In genomic region chr5:133854554-133854953, GRCh38 we compare ENCODE assay signal across 14 cellular contexts.
A peak's percentile ranks its signal among the peaks of the same experiment; 100 is the strongest.
DNase-seq lines count a peak whose midpoint lies in the region; ATAC-seq and TF ChIP-seq lines count a peak whose summit lies in the region.
"Had no signal": no experiment of that assay in that cellular context is flagged by ENCODE, and none has a peak within 500 bp of the region (broad histone marks: within the 10 kb centered on the region; RNA-seq: fewer than 3 reads in every experiment).

No MANE protein-coding gene starts in this region.

- TF ChIP-seq CTCF in IMR-90 (conservative IDR thresholded peaks at IDR 0.05; ENCODE audit: low read depth, low read length), result no peak
- TF ChIP-seq CTCF in glutamatergic neuron (IDR thresholded peaks at IDR 0.05; ENCODE audit: partially characterized antibody, unreplicated experiment), result no peak
- TF ChIP-seq CTCF in Calu3 (IDR thresholded peaks at IDR 0.05; ENCODE audit: unreplicated experiment), result no peak
- no peak for TF ChIP-seq CTCF in mammary epithelial cell (conservative IDR thresholded peaks at IDR 0.05 in 1 of 2, IDR thresholded peaks at IDR 0.05 in 1 of 2; ENCODE audit: extremely low read depth in 1 of 2, insufficient read depth in 1 of 2, low read depth in 1 of 2, low read length in 2 of 2)

- in situ Hi-C loops in IMR-90 (cut with MboI; ENCODE audit: low sequenced_read_pairs), result no loop called here
- in situ Hi-C loops in mammary epithelial cell (cut with MboI; ENCODE audit: low sequenced_read_pairs in 2 of 2), result loop anchor here in 1 of 2 donors (25.0 kb wide), 1 partner anchor 742 kb away; no protein-coding TSS in a partner anchor

- H3K18ac ChIP-seq in IMR-90 (ENCODE audit: low read depth, low read length), result no peak overlapping the region

- H3K9ac ChIP-seq in IMR-90 (ENCODE audit: low read depth, low read length) (no peak overlapping the region), mammary epithelial cell (ENCODE audit: insufficient read depth, low read length) (no peak overlapping the region)

- H3K4me3 Mint-ChIP-seq in activated CD8-positive, alpha-beta memory T cell treated with anti-CD3 and anti-CD28 coated beads, Interleukin-2, amount 10 ng/mL, durations not matched to agents 7 days and 5 days, result no peak overlapping the region
- H3K4me3 Mint-ChIP-seq in glutamatergic neuron (ENCODE audit: unreplicated experiment) (no peak overlapping the region), Calu3 (ENCODE audit: low read depth, unreplicated experiment) (no peak overlapping the region)
- H3K4me3 Mint-ChIP-seq: CD4-positive, CD25-positive, alpha-beta regulatory T cell; GM23338 had no signal

- H3K27ac Mint-ChIP-seq in activated CD8-positive, alpha-beta memory T cell treated with anti-CD3 and anti-CD28 coated beads, Interleukin-2, amount 10 ng/mL, durations not matched to agents 7 days and 5 days, result no peak overlapping the region
- H3K27ac Mint-ChIP-seq in glutamatergic neuron (ENCODE audit: unreplicated experiment) (peak overlapping the region; percentile 89), Calu3 (ENCODE audit: unreplicated experiment) (no peak overlapping the region)
- H3K27ac Mint-ChIP-seq: CD4-positive, CD25-positive, alpha-beta regulatory T cell; GM23338 had no signal

- peaks cover 4% of the 10 kb centered on the region for H3K4me1 Mint-ChIP-seq in activated CD8-positive, alpha-beta memory T cell treated with anti-CD3 and anti-CD28 coated beads, Interleukin-2, amount 10 ng/mL, durations not matched to agents 7 days and 5 days
- peaks cover 13% of the 10 kb centered on the region for H3K4me1 Mint-ChIP-seq in glutamatergic neuron (ENCODE audit: low read depth, unreplicated experiment)
- H3K4me1 Mint-ChIP-seq in Calu3 (ENCODE audit: low read depth, unreplicated experiment), result no peaks in the 10 kb centered on the region
- H3K4me1 Mint-ChIP-seq: CD4-positive, CD25-positive, alpha-beta regulatory T cell had no signal

- dilution Hi-C loops in IMR-90 (cut with HindIII; ENCODE audit: low sequenced_read_pairs, unreplicated experiment), result no loop called here
- dilution Hi-C loops in mammary epithelial cell (cut with HindIII; ENCODE audit: low sequenced_read_pairs), result no loop called here

- no peak overlapping the region for H3K4ac ChIP-seq in IMR-90 (ENCODE audit: low read depth, low read length)

- no peak overlapping the region for H2BK120ac ChIP-seq in IMR-90 (ENCODE audit: low read depth, low read length)

- H3K56ac ChIP-seq in IMR-90 (ENCODE audit: extremely low read depth, insufficient read depth, low read length), result no peak overlapping the region

- no peaks in the 10 kb centered on the region for H3K36me3 ChIP-seq in IMR-90 (ENCODE audit: control insufficient read depth, insufficient read depth, low read length)
- H3K36me3 ChIP-seq in mammary epithelial cell (ENCODE audit: insufficient read depth, low read length), result no peaks in the 10 kb centered on the region

- H3K9me3 Mint-ChIP-seq in activated CD8-positive, alpha-beta memory T cell treated with anti-CD3 and anti-CD28 coated beads, Interleukin-2, amount 10 ng/mL, durations not matched to agents 7 days and 5 days (ENCODE audit: low read depth), result no peaks in the 10 kb centered on the region
- H3K9me3 Mint-ChIP-seq in glutamatergic neuron (ENCODE audit: unreplicated experiment) (peaks cover 21% of the 10 kb centered on the region), Calu3 (ENCODE audit: low read depth, unreplicated experiment) (no peaks in the 10 kb centered on the region)

- DNase-seq in activated CD8-positive, alpha-beta memory T cell treated with anti-CD3 and anti-CD28 coated beads for 24 hours, result peak; percentile 32
- no peak for DNase-seq in activated CD8-positive, alpha-beta memory T cell treated with anti-CD3 and anti-CD28 coated beads, Interleukin-2, amount 10 ng/mL, durations not matched to agents 7 days and 5 days
- no peak for DNase-seq in IMR-90
- DNase-seq in glutamatergic neuron, result no peak
- peak; percentile 10 for DNase-seq in stimulated activated CD8-positive, alpha-beta memory T cell treated with anti-CD3 and anti-CD28 coated beads, Interleukin-4, amount 100 ng/mL, for 48 hours
- no peak for DNase-seq in Calu3
- no peak for DNase-seq in NCI-H2171 (lab: John Stamatoyannopoulos, UW)
- DNase-seq in mammary epithelial cell, result no peak
- DNase-seq: CD4-positive, CD25-positive, alpha-beta regulatory T cell; DMS79 had no signal

- no peak overlapping the region for H2AK5ac ChIP-seq in IMR-90 (ENCODE audit: low read depth, low read length)

- no peak overlapping the region for H3K14ac ChIP-seq in IMR-90 (replicated peaks; ENCODE audit: low read depth, low read length)

- H3K9me3 ChIP-seq in IMR-90 (ENCODE audit: control insufficient read depth, insufficient read depth, low read length), result no peaks in the 10 kb centered on the region
- H3K9me3 ChIP-seq in mammary epithelial cell (replicated peaks; ENCODE audit: insufficient read depth, low read length), result peaks cover 2% of the 10 kb centered on the region

- no peak overlapping the region for H4K5ac ChIP-seq in IMR-90 (ENCODE audit: low read depth, low read length)

- H3K79me2 ChIP-seq in mammary epithelial cell (ENCODE audit: insufficient read depth, low read length), result no peaks in the 10 kb centered on the region

- H2BK20ac ChIP-seq in IMR-90 (ENCODE audit: low read depth, low read length), result no peak overlapping the region

- H2BK5ac ChIP-seq in IMR-90 (ENCODE audit: low read depth, low read length, poor library complexity, severe bottlenecking), result no peak overlapping the region

- POLR2A ChIA-PET in IMR-90 (lab: Charles Lee; ENCODE audit: unreplicated experiment), result no interaction called here

- no TSS peak for BruUV-seq in IMR-90 (replicated peaks; lab: Mats Ljungman, UMichigan)
- no TSS peak for BruUV-seq in Calu3 (replicated peaks; lab: Mats Ljungman, UMichigan)
- no TSS peak for BruUV-seq in mammary epithelial cell (replicated peaks; lab: Mats Ljungman, UMichigan)

- WGBS in IMR-90 (ENCODE audit: extremely low coverage in 2 of 2, insufficient read length in 1 of 2), 2 experiments, result 59% methylated on average over 5 of the region's 8 CpGs; no CpG with 5 or more reads in 1 of the 2 experiments
- WGBS in mammary epithelial cell (ENCODE audit: low coverage, missing lambda C conversion rate), result 60% methylated on average over 7 of the region's 8 CpGs

- H3K27ac ChIP-seq in IMR-90 (ENCODE audit: insufficient read depth, low read length) (no peak overlapping the region), mammary epithelial cell (ENCODE audit: insufficient read depth, low read depth, low read length) (no peak overlapping the region)
- H3K27ac ChIP-seq: 22Rv1 had no signal

- no peak overlapping the region for H3K4me2 ChIP-seq in IMR-90 (ENCODE audit: low read depth, low read length)
- no peak overlapping the region for H3K4me2 ChIP-seq in mammary epithelial cell (ENCODE audit: insufficient read depth, low read depth, low read length)
- H3K4me2 ChIP-seq: GM23338 had no signal

- H4K20me1 ChIP-seq in IMR-90 (ENCODE audit: insufficient read depth, low read length), result no peaks in the 10 kb centered on the region
- H4K20me1 ChIP-seq in mammary epithelial cell (ENCODE audit: insufficient read depth, low read length), result no peaks in the 10 kb centered on the region
- H4K20me1 ChIP-seq: BLaER1 treated with 17β-estradiol and CSF1 and Interleukin-3, amounts not matched to agents 10 nM and 100 nM had no signal

- no peak overlapping the region for H4K91ac ChIP-seq in IMR-90 (ENCODE audit: insufficient read depth, low read depth, low read length)

- no peak overlapping the region for H2BK15ac ChIP-seq in IMR-90 (ENCODE audit: low read depth, low read length)

- H3K27me3 ChIP-seq in IMR-90 (ENCODE audit: control insufficient read depth, insufficient read depth, low read length) (peaks cover 12% of the 10 kb centered on the region), mammary epithelial cell (ENCODE audit: insufficient read depth, low read length) (peaks cover 10% of the 10 kb centered on the region)
- H3K27me3 ChIP-seq: BLaER1 treated with 17β-estradiol and CSF1 and Interleukin-3, amounts not matched to agents 10 nM and 100 nM had no signal

- CTCF ChIA-PET in activated CD8-positive, alpha-beta memory T cell treated with anti-CD3 and anti-CD28 coated beads, Interleukin-2, amount 10 ng/mL, durations not matched to agents 7 days and 5 days (lab: Charles Lee), result no interaction called here
- CTCF ChIA-PET in IMR-90 (lab: Yijun Ruan, JAX), result no interaction called here
- CTCF ChIA-PET in Calu3 (lab: Charles Lee), result no interaction called here
- CTCF ChIA-PET in mammary epithelial cell (lab: Charles Lee; ENCODE audit: low non-redundant PET), result no interaction called here

- H2AK9ac ChIP-seq in IMR-90 (replicated peaks; ENCODE audit: low read depth, low read length, poor library complexity), result peak overlapping the region; percentile 42

- no peak for TF ChIP-seq RAD21 in IMR-90 (IDR thresholded peaks at IDR 0.05; ENCODE audit: low read length)

- no peak overlapping the region for H3K23ac ChIP-seq in IMR-90 (ENCODE audit: low read depth, low read length)

- no peaks in the 10 kb centered on the region for H3K9me1 ChIP-seq in IMR-90 (ENCODE audit: insufficient read depth, low read length)

- H3K79me1 ChIP-seq in IMR-90 (ENCODE audit: low read depth in 1 of 2, low read length in 2 of 2), result no peaks in the 10 kb centered on the region

- ATAC-seq in activated CD8-positive, alpha-beta memory T cell treated with anti-CD3 and anti-CD28 coated beads, Interleukin-2, amount 10 ng/mL, durations not matched to agents 7 days and 5 days, result no peak
- no peak for ATAC-seq in IMR-90 (ENCODE audit: low read depth)
- ATAC-seq: GM12878 had no signal

- no peaks in the 10 kb centered on the region for H3K36me3 Mint-ChIP-seq in activated CD8-positive, alpha-beta memory T cell treated with anti-CD3 and anti-CD28 coated beads, Interleukin-2, amount 10 ng/mL, durations not matched to agents 7 days and 5 days
- H3K36me3 Mint-ChIP-seq in glutamatergic neuron (ENCODE audit: unreplicated experiment) (peaks cover 21% of the 10 kb centered on the region), Calu3 (ENCODE audit: insufficient read depth, unreplicated experiment) (no peaks in the 10 kb centered on the region)
- H3K36me3 Mint-ChIP-seq: CD4-positive, CD25-positive, alpha-beta regulatory T cell had no signal

- no peak overlapping the region for H4K8ac ChIP-seq in IMR-90 (ENCODE audit: low read depth in 2 of 2, low read length in 2 of 2)

- H3K4me3 ChIP-seq in IMR-90 (ENCODE audit: insufficient read depth, low read depth, low read length) (no peak overlapping the region), mammary epithelial cell (replicated peaks in 1 of 3; ENCODE audit: insufficient read depth in 1 of 3, low read depth in 2 of 3, low read length in 3 of 3) (no peak overlapping the region)
- H3K4me3 ChIP-seq: GM12878, GM23338 had no signal

- no peak overlapping the region for H2AFZ ChIP-seq in IMR-90 (replicated peaks; ENCODE audit: low read length, poor library complexity)
- H2AFZ ChIP-seq in mammary epithelial cell (ENCODE audit: low read depth, low read length), result no peak overlapping the region
- H2AFZ ChIP-seq: GM23338 had no signal

- intact Hi-C loops in IMR-90 (cut with micrococcal nuclease) (no loop called here), Calu3 (cut with micrococcal nuclease; ENCODE audit: unreplicated experiment) (no loop called here), mammary epithelial cell (cut with micrococcal nuclease) (no loop called here)

- TF ChIP-seq POLR2A in IMR-90 (IDR thresholded peaks at IDR 0.05; ENCODE audit: low read depth, low read length), result no peak

- H3K27me3 Mint-ChIP-seq in activated CD8-positive, alpha-beta memory T cell treated with anti-CD3 and anti-CD28 coated beads, Interleukin-2, amount 10 ng/mL, durations not matched to agents 7 days and 5 days, result peaks cover 39% of the 10 kb centered on the region
- H3K27me3 Mint-ChIP-seq in glutamatergic neuron (ENCODE audit: unreplicated experiment) (no peaks in the 10 kb centered on the region), Calu3 (ENCODE audit: unreplicated experiment) (peaks cover 76% of the 10 kb centered on the region)

- H3K4me1 ChIP-seq in IMR-90 (ENCODE audit: control insufficient read depth, insufficient read depth, low read length), result no peaks in the 10 kb centered on the region
- no peaks in the 10 kb centered on the region for H3K4me1 ChIP-seq in mammary epithelial cell (ENCODE audit: insufficient read depth, low read length)

Comparison
In these comparisons a context has a peak if more than half of its experiments do, and no peak if none do; other contexts are left out.
1. DNase-seq: peak in activated CD8-positive, alpha-beta memory T cell treated with anti-CD3 and anti-CD28 coated beads for 24 hours (single experiment) and stimulated activated CD8-positive, alpha-beta memory T cell treated with anti-CD3 and anti-CD28 coated beads, Interleukin-4, amount 100 ng/mL, for 48 hours (single experiment); none in activated CD8-positive, alpha-beta memory T cell treated with anti-CD3 and anti-CD28 coated beads, Interleukin-2, amount 10 ng/mL, durations not matched to agents 7 days and 5 days (single experiment), IMR-90 (single experiment), glutamatergic neuron (single experiment), Calu3 (single experiment), NCI-H2171 (single experiment) and mammary epithelial cell (single experiment).